ENCODE assay signal across 20 cellular contexts in genomic region chr2:10951558-10952414, GRCh38. TPM values are rescaled to one million over a fixed set of nuclear protein-coding genes. Genes with fewer than 3 reads are reported as not detected.
DNase-seq lines count a peak whose midpoint lies in the region; ATAC-seq, FAIRE-seq and TF ChIP-seq lines count a peak whose summit lies in the region.
"Had no signal": no experiment of that assay in that cellular context is flagged by ENCODE, and none has a peak within 500 bp of the region (broad histone marks: within the 10 kb centered on the region; RNA-seq: fewer than 3 reads in every experiment).

No MANE protein-coding gene starts in this region.

- no peak overlapping the region for H3K4me3 ChIP-seq in astrocyte of the spinal cord (ENCODE audit: low read depth, low read length)
- H3K4me3 ChIP-seq: GM12878, GM23338, SJSA1 had no signal

- no peak for FAIRE-seq in frontal cortex (lab: Jason Lieb, UNC)
- FAIRE-seq: GM12878 had no signal

- ATAC-seq in GM21360 (IDR thresholded peaks at IDR 0.05; ENCODE audit: unreplicated experiment) = no peak
- no peak for ATAC-seq in Right ventricle myocardium inferior
- ATAC-seq: GM12878, GM23338, PC-3 had no signal

- no peak for TF ChIP-seq CTCF in astrocyte of the spinal cord (IDR thresholded peaks at IDR 0.05; ENCODE audit: low read depth, low read length)

- DNase-seq in NCI-H2171 treated with DMSO at 0.1 percent for 48 hours (lab: John Stamatoyannopoulos, UW) (peak; percentile 41), NCI-H2171 (lab: John Stamatoyannopoulos, UW) (no peak), MV-4-11 (lab: John Stamatoyannopoulos, UW) (peak; percentile 16), astrocyte of the spinal cord (ENCODE audit: low read depth, low spot score) (peak; percentile 2), posterior vena cava (ENCODE audit: low spot score) (peak; percentile 46), frontal cortex (ENCODE audit: low spot score in 2 of 2) (no peak), Right ventricle myocardium inferior (ENCODE audit: missing footprints) (no peak)
- DNase-seq: 8988T; CD4-positive, alpha-beta memory T cell; GDM1; KBM-7; NCI-H1436; NCI-H2081; NCI-H510A treated with DMSO at 0.1 percent for 48 hours; PC-3; SW 1271 had no signal

- intact Hi-C loops in posterior vena cava (cut with DNase I) = no loop called here
- intact Hi-C loops in Right ventricle myocardium inferior (cut with DNase I) = no loop called here

- in situ Hi-C loops in astrocyte of the spinal cord (cut with HindIII; ENCODE audit: low sequenced_read_pairs) = no loop called here

RNA-seq across cellular contexts. Expression of gene KCNF1, which starts 40.1 kb away (rescaled TPM):
- total RNA-seq in posterior vena cava = under 1 TPM; 0.19 to 0.29 TPM
- 20.0 TPM for total RNA-seq in frontal cortex
- total RNA-seq in Right ventricle myocardium inferior = 0.24 TPM
- total RNA-seq: CD4-positive, alpha-beta memory T cell; GM12878 had no signal

Comparison
In these comparisons a context has a peak if more than half of its experiments do, and no peak if none do; other contexts are left out.
1. DNase-seq: peak in NCI-H2171 treated with DMSO at 0.1 percent for 48 hours (single experiment), MV-4-11 (single experiment), astrocyte of the spinal cord (single experiment) and posterior vena cava (single experiment); none in NCI-H2171 (single experiment), frontal cortex (0 of 2) and Right ventricle myocardium inferior (single experiment).
2. RNA of gene KCNF1, which starts 40.1 kb away (total RNA-seq): 20.0 TPM in frontal cortex (single experiment); 0.19 to 0.29 TPM in posterior vena cava and 0.24 TPM in Right ventricle myocardium inferior (single experiment); every median in the first group is over 10 times any median in the second.